1 cellular context compared by ENCODE assay signal in the genomic region with DNA sequence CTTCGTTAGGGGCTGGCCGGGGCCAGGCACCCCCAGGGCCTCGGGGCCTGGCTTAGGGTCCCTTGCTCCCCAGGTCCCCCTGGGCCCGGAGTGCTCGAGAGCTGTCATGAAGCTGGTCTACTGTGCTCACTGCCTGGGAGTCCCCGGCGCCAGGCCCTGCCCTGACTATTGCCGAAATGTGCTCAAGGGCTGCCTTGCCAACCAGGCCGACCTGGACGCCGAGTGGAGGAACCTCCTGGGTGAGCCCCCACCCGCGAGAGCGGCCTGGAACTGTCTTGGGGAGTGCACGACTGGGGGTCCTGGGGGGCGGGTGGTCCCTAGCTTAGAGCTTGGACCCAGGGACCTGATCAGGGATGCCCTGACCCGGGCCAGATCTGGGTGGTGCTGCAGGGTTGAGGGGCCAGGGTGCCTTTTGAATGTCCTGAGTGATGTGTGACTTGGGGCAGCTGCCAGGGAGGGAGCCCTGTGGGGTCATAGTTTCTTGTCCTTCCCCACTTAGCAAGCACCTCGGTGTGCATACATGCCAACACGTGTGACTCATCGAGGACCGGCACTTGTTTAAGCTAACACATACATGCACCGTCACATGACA.
TF ChIP-seq lines count a peak whose summit lies in the region.

No MANE protein-coding gene starts in this region.

TF ChIP-seq in GM23338, 12 proteins besides CTCF, POLR2A, EP300 and RAD21 (continued from another document):
- TF ChIP-seq, protein P1, sequence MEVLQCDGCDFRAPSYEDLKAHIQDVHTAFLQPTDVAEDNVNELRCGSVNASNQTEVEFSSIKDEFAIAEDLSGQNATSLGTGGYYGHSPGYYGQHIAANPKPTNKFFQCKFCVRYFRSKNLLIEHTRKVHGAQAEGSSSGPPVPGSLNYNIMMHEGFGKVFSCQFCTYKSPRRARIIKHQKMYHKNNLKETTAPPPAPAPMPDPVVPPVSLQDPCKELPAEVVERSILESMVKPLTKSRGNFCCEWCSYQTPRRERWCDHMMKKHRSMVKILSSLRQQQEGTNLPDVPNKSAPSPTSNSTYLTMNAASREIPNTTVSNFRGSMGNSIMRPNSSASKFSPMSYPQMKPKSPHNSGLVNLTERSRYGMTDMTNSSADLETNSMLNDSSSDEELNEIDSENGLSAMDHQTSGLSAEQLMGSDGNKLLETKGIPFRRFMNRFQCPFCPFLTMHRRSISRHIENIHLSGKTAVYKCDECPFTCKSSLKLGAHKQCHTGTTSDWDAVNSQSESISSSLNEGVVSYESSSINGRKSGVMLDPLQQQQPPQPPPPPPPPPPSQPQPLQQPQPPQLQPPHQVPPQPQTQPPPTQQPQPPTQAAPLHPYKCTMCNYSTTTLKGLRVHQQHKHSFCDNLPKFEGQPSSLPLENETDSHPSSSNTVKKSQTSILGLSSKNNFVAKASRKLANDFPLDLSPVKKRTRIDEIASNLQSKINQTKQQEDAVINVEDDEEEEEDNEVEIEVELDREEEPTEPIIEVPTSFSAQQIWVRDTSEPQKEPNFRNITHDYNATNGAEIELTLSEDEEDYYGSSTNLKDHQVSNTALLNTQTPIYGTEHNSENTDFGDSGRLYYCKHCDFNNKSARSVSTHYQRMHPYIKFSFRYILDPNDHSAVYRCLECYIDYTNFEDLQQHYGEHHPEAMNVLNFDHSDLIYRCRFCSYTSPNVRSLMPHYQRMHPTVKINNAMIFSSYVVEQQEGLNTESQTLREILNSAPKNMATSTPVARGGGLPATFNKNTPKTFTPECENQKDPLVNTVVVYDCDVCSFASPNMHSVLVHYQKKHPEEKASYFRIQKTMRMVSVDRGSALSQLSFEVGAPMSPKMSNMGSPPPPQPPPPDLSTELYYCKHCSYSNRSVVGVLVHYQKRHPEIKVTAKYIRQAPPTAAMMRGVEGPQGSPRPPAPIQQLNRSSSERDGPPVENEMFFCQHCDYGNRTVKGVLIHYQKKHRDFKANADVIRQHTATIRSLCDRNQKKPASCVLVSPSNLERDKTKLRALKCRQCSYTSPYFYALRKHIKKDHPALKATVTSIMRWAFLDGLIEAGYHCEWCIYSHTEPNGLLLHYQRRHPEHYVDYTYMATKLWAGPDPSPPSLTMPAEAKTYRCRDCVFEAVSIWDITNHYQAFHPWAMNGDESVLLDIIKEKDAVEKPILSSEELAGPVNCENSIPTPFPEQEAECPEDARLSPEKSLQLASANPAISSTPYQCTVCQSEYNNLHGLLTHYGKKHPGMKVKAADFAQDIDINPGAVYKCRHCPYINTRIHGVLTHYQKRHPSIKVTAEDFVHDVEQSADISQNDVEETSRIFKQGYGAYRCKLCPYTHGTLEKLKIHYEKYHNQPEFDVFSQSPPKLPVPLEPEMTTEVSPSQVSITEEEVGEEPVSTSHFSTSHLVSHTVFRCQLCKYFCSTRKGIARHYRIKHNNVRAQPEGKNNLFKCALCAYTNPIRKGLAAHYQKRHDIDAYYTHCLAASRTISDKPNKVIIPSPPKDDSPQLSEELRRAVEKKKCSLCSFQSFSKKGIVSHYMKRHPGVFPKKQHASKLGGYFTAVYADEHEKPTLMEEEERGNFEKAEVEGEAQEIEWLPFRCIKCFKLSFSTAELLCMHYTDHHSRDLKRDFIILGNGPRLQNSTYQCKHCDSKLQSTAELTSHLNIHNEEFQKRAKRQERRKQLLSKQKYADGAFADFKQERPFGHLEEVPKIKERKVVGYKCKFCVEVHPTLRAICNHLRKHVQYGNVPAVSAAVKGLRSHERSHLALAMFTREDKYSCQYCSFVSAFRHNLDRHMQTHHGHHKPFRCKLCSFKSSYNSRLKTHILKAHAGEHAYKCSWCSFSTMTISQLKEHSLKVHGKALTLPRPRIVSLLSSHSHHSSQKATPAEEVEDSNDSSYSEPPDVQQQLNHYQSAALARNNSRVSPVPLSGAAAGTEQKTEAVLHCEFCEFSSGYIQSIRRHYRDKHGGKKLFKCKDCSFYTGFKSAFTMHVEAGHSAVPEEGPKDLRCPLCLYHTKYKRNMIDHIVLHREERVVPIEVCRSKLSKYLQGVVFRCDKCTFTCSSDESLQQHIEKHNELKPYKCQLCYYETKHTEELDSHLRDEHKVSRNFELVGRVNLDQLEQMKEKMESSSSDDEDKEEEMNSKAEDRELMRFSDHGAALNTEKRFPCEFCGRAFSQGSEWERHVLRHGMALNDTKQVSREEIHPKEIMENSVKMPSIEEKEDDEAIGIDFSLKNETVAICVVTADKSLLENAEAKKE (CRISPR knock-in tag; IDR thresholded peaks at IDR 0.05) = no peak
- TF ChIP-seq ZNF331 (CRISPR knock-in tag; IDR thresholded peaks at IDR 0.05; ENCODE audit: low read depth) (no peak), EZH2 (IDR thresholded peaks at IDR 0.05; ENCODE audit: low read depth, unreplicated experiment) (no peak), ZNF114 (CRISPR knock-in tag; IDR thresholded peaks at IDR 0.05) (no peak), NANOG (IDR thresholded peaks at IDR 0.05; ENCODE audit: borderline replicate concordance) (no peak)
